ENCODE assay signal across 8 cellular contexts in the genomic region with DNA sequence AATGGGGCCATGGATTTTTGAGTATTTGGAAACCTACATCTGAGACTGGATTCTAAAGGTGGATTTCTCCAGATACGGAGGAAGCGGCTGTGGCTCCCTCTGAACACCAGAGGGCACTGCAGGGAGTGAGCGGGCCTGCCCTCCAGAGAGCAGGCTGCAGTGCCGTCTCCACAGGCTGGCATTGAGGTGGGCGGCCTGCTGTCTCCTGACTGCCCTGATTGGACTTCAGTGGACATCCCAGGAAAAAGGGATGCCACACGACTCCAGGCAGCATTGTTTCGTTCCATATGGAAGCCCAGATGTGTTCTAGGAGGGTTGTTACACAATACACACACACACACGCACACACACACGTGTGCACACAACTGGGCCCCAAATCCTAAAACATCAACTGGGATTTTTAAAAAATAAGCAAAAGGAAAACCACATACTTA. TPM values are rescaled to one million over a fixed set of nuclear protein-coding genes. Genes with fewer than 3 reads are reported as not detected.
DNase-seq lines count a peak whose midpoint lies in the region; ATAC-seq and TF ChIP-seq lines count a peak whose summit lies in the region.

No MANE protein-coding gene starts in this region.

- no peaks in the 10 kb centered on the region; the same call in 1 of the 2 replicates for H3K27me3 ChIP-seq in Caco-2 (replicated peaks; ENCODE audit: control insufficient read depth, insufficient read depth, low read length)
- no peaks in the 10 kb centered on the region for H3K27me3 ChIP-seq in Panc1 (ENCODE audit: control insufficient read depth, insufficient read depth, low read length)
- peaks cover 0 to 7% (median 0%) of the 10 kb centered on the region in 9 donors for H3K27me3 ChIP-seq in heart left ventricle

- no peaks in the 10 kb centered on the region for H3K9me3 Mint-ChIP-seq in Caco-2 (ENCODE audit: unreplicated experiment)
- no peaks in the 10 kb centered on the region for H3K9me3 Mint-ChIP-seq in activated naive CD4-positive, alpha-beta T cell treated with anti-CD3 and anti-CD28 coated beads for 36 hours

- no peak overlapping the region for H3K4me3 Mint-ChIP-seq in Caco-2 (ENCODE audit: unreplicated experiment)
- no peak overlapping the region for H3K4me3 Mint-ChIP-seq in activated naive CD4-positive, alpha-beta T cell treated with anti-CD3 and anti-CD28 coated beads for 36 hours

- TF ChIP-seq CTCF in Caco-2 (IDR thresholded peaks at IDR 0.05; ENCODE audit: insufficient read depth in 1 of 2, low read depth in 1 of 2, low read length in 1 of 2, severe bottlenecking in 1 of 2, unreplicated experiment in 1 of 2) (peak; percentile 90 to 96), Panc1 (IDR thresholded peaks at IDR 0.05) (peak; percentile 89), heart left ventricle (IDR thresholded peaks at IDR 0.05) (peak; percentile 59 to 82 (median 72)), lower leg skin (IDR thresholded peaks at IDR 0.05) (peak in 1 of 3 donors; percentile 33)

- BruUV-seq in Caco-2 (replicated peaks; lab: Mats Ljungman, UMichigan) (no TSS peak), Panc1 (replicated peaks; lab: Mats Ljungman, UMichigan) (no TSS peak)

- in situ Hi-C loops in Panc1 (cut with HindIII; ENCODE audit: low pct_unique_long_range_greater_than_20kb, low sequenced_read_pairs): no loop called here

- H3K36me3 ChIP-seq in Caco-2 (ENCODE audit: control insufficient read depth, insufficient read depth, low read length) (no peaks in the 10 kb centered on the region), Panc1 (ENCODE audit: control insufficient read depth, insufficient read depth, low read length) (no peaks in the 10 kb centered on the region), heart left ventricle (peaks cover 0 to 69% (median 26%) of the 10 kb centered on the region in 9 donors)

- CTCF ChIA-PET in Caco-2 (lab: Charles Lee): interaction anchor here (1.3 to 1.4 kb wide), 2 partner anchors 16 to 71 kb away, joined by 4 to 6 read pairs; no protein-coding TSS in a partner anchor
- CTCF ChIA-PET in Panc1 (lab: Charles Lee): interaction anchor here (1.6 kb wide), 1 partner anchor 22 kb away, joined by 4 read pairs; no protein-coding TSS in a partner anchor
- CTCF ChIA-PET in activated naive CD4-positive, alpha-beta T cell treated with anti-CD3 and anti-CD28 coated beads for 36 hours (lab: Charles Lee): interaction anchor here (0.8 to 1.8 kb wide), 7 partner anchors 21 to 347 kb away, joined by 3 to 8 read pairs (median 3); no protein-coding TSS in a partner anchor

- TF ChIP-seq POLR2A in heart left ventricle (IDR thresholded peaks at IDR 0.05) (no peak), lower leg skin (IDR thresholded peaks at IDR 0.05) (no peak)

- H3K27me3 Mint-ChIP-seq in Caco-2 (ENCODE audit: insufficient read depth, unreplicated experiment): peaks cover 20% of the 10 kb centered on the region
- H3K27me3 Mint-ChIP-seq in activated naive CD4-positive, alpha-beta T cell treated with anti-CD3 and anti-CD28 coated beads for 36 hours (ENCODE audit: low read depth): no peaks in the 10 kb centered on the region

- H3K9me3 ChIP-seq in Caco-2 (no peaks in the 10 kb centered on the region), Panc1 (ENCODE audit: control insufficient read depth, insufficient read depth, low read depth, low read length) (no peaks in the 10 kb centered on the region), heart left ventricle (no peaks in the 10 kb centered on the region)

- intact Hi-C loops in Caco-2 (cut with micrococcal nuclease; ENCODE audit: unreplicated experiment) (loop anchor here (1.0 kb wide), 1 partner anchor 74 kb away; no protein-coding TSS in a partner anchor), Panc1 (cut with micrococcal nuclease; ENCODE audit: unreplicated experiment) (no loop called here), heart left ventricle (cut with DNase I) (no loop called here), lower leg skin (cut with DNase I; ENCODE audit: low total_unique reads) (no loop called here)
- intact Hi-C loops in activated naive CD4-positive, alpha-beta T cell treated with anti-CD3 and anti-CD28 coated beads for 36 hours (cut with micrococcal nuclease): loop anchor here (1.0 kb wide), 1 partner anchor 74 kb away; no protein-coding TSS in a partner anchor

- ATAC-seq in HG03280 (IDR thresholded peaks at IDR 0.05; ENCODE audit: unreplicated experiment) (peak; percentile 57), Panc1 (peak; percentile 94), heart left ventricle (peak in 3 of 4 donors; percentile 55 to 74 (median 72)), HG03460 (IDR thresholded peaks at IDR 0.05; ENCODE audit: unreplicated experiment) (no peak)

- DNase-seq in Caco-2 (peak in 1 of 2 experiments; percentile 76), Panc1 (ENCODE audit: low read depth, low spot score) (peak; percentile 15), heart left ventricle (peak in 2 of 5 donors; percentile 39 to 51), renal cortical epithelial cell (ENCODE audit: low read depth) (peak; percentile 9), lower leg skin (ENCODE audit: low spot score in 2 of 2) (no peak)
- peak; percentile 65 for DNase-seq in activated naive CD4-positive, alpha-beta T cell treated with anti-CD3 and anti-CD28 coated beads for 36 hours

- 34 to 46% (median 42%) methylated on average over 9 of the region's 9 CpGs for WGBS in heart left ventricle, 4 donors
- WGBS in lower leg skin, 2 donors: 33 to 43% methylated on average over 9 of the region's 9 CpGs

- H3K36me3 Mint-ChIP-seq in Caco-2 (ENCODE audit: insufficient read depth, unreplicated experiment): no peaks in the 10 kb centered on the region
- H3K36me3 Mint-ChIP-seq in activated naive CD4-positive, alpha-beta T cell treated with anti-CD3 and anti-CD28 coated beads for 36 hours (ENCODE audit: low read depth): no peaks in the 10 kb centered on the region

- POLR2A ChIA-PET in Caco-2 (lab: Charles Lee): no interaction called here
- POLR2A ChIA-PET in Panc1 (lab: Charles Lee): no interaction called here

- H3K4me1 ChIP-seq in Caco-2 (no peaks in the 10 kb centered on the region), Panc1 (ENCODE audit: control insufficient read depth, insufficient read depth, low read length) (no peaks in the 10 kb centered on the region), heart left ventricle (peaks cover 0 to 7% (median 0%) of the 10 kb centered on the region in 12 donors)

- no peak overlapping the region for H3K27ac ChIP-seq in Panc1 (ENCODE audit: low read length)
- no peak overlapping the region for H3K27ac ChIP-seq in heart left ventricle

- H3K27ac Mint-ChIP-seq in Caco-2 (ENCODE audit: unreplicated experiment): no peak overlapping the region
- no peak overlapping the region for H3K27ac Mint-ChIP-seq in activated naive CD4-positive, alpha-beta T cell treated with anti-CD3 and anti-CD28 coated beads for 36 hours

- H3K4me3 ChIP-seq in Caco-2 (ENCODE audit: low read depth, low read length) (no peak overlapping the region), Panc1 (ENCODE audit: low read depth in 2 of 2, low read length in 2 of 2) (no peak overlapping the region), heart left ventricle (no peak overlapping the region), lower leg skin (ENCODE audit: low read depth, poor library complexity, severe bottlenecking) (no peak overlapping the region)

- no peaks in the 10 kb centered on the region for H3K4me1 Mint-ChIP-seq in Caco-2 (ENCODE audit: low read depth, unreplicated experiment)
- no peaks in the 10 kb centered on the region for H3K4me1 Mint-ChIP-seq in activated naive CD4-positive, alpha-beta T cell treated with anti-CD3 and anti-CD28 coated beads for 36 hours (ENCODE audit: low read depth)

RNA-seq across cellular contexts. Expression of a gene that starts 20.9 kb away (rescaled TPM):
- total RNA-seq in Caco-2 (2022) (0.63 and 0.68 TPM in 2 replicates), Panc1 (2021; ENCODE audit: unreplicated experiment) (not detected), heart left ventricle (10 to 100 TPM in 5 of 9 donors, 1 to 10 TPM in 4; 3.4 to 19.4 (median 10.0) TPM), renal cortical epithelial cell (2.4 and 4.5 TPM in 2 replicates), lower leg skin (1 to 10 TPM in 3 of 4 donors, under 1 TPM in 1; 0.76 to 2.6 (median 1.8) TPM)
- polyA plus RNA-seq in Panc1 (2012; ENCODE audit: insufficient read length): not detected
- total RNA-seq in activated naive CD4-positive, alpha-beta T cell treated with anti-CD3 and anti-CD28 coated beads for 36 hours: not detected
- 1 to 10 TPM; 3.8 to 6.8 TPM for polyA plus RNA-seq in heart left ventricle

Comparison
In these comparisons a context has a peak if more than half of its experiments do, and no peak if none do; other contexts are left out.
1. DNase-seq: peak in Panc1 (single experiment), activated naive CD4-positive, alpha-beta T cell treated with anti-CD3 and anti-CD28 coated beads for 36 hours (single experiment) and renal cortical epithelial cell (single experiment); none in lower leg skin (0 of 2).
2. intact Hi-C loops: an anchor here in Caco-2 (1.0 kb wide) and activated naive CD4-positive, alpha-beta T cell treated with anti-CD3 and anti-CD28 coated beads for 36 hours (1.0 kb wide); none called in Panc1, heart left ventricle and lower leg skin.